In genomic region chr9:121645003-121645402, GRCh38 we compare ENCODE assay signal across 13 cellular contexts. TPM values are rescaled to one million over a fixed set of nuclear protein-coding genes. Genes with fewer than 3 reads are reported as not detected.
DNase-seq lines count a peak whose midpoint lies in the region; ATAC-seq, FAIRE-seq and TF ChIP-seq lines count a peak whose summit lies in the region.
"Had no signal": no experiment of that assay in that cellular context is flagged by ENCODE, and none has a peak within 500 bp of the region (broad histone marks: within the 10 kb centered on the region; RNA-seq: fewer than 3 reads in every experiment).

No MANE protein-coding gene starts in this region.

- peak; percentile 69 for DNase-seq in NCI-H82 (lab: John Stamatoyannopoulos, UW)
- DNase-seq in NCI-H82 treated with DMSO at 0.1 percent for 48 hours (lab: John Stamatoyannopoulos, UW; ENCODE audit: unreplicated experiment) = no peak
- DNase-seq in cerebellar nuclear complex (lab: John Stamatoyannopoulos, UW) = peak; percentile 98 to 99
- DNase-seq in midbrain (lab: John Stamatoyannopoulos, UW) = peak; percentile 61
- DNase-seq in substantia nigra (lab: John Stamatoyannopoulos, UW) = peak in 32 of 49 donors; percentile 13 to 89 (median 45)
- DNase-seq in type B pancreatic cell (ENCODE audit: extremely low spot score, unreplicated experiment) = no peak
- no peak for DNase-seq in GM12891 (ENCODE audit: insufficient read length, low spot score)
- DNase-seq: activated T-cell treated with anti-CD3 and anti-CD28 coated beads, Interleukin-2, amount 50 U/mL, for 1 hour; KG1; NCI-H2029 had no signal

- no peaks in the 10 kb centered on the region for H3K9me3 Mint-ChIP-seq in type B pancreatic cell

- no peak overlapping the region for H3K4me3 Mint-ChIP-seq in type B pancreatic cell

- no peaks in the 10 kb centered on the region for H3K36me3 Mint-ChIP-seq in type B pancreatic cell

- TF ChIP-seq CTCF in type B pancreatic cell (conservative IDR thresholded peaks at IDR 0.05) = no peak

- no peak for TF ChIP-seq POLR2A in GM12891 (IDR thresholded peaks at IDR 0.05; ENCODE audit: low read depth, low read length)

- ATAC-seq in GM21423 (IDR thresholded peaks at IDR 0.05; ENCODE audit: unreplicated experiment) = no peak
- ATAC-seq: sciatic nerve had no signal

- no peak for FAIRE-seq in GM12891 (lab: Jason Lieb, UNC)
- FAIRE-seq: A549 had no signal

- no peak overlapping the region for H3K27ac Mint-ChIP-seq in type B pancreatic cell

- no peaks in the 10 kb centered on the region for H3K27me3 Mint-ChIP-seq in type B pancreatic cell

- peaks cover 37% of the 10 kb centered on the region for H3K4me1 Mint-ChIP-seq in type B pancreatic cell (ENCODE audit: unreplicated experiment)

- peak overlapping the region; percentile 18 for H3K27ac ChIP-seq in substantia nigra (ENCODE audit: low read depth, low read length, poor library complexity, severe bottlenecking)

TF ChIP-seq in GM12891, 5 proteins besides CTCF, POLR2A, EP300 and RAD21:
- TF ChIP-seq POU2F2 (IDR thresholded peaks at IDR 0.05; ENCODE audit: low read depth, low read length) (no peak), POLR2AphosphoS5 (IDR thresholded peaks at IDR 0.05; ENCODE audit: low read depth, low read length) (no peak), TAF1 (IDR thresholded peaks at IDR 0.05; ENCODE audit: low read depth, low read length) (no peak), PAX5 (IDR thresholded peaks at IDR 0.05; ENCODE audit: insufficient read depth, low read length, severe bottlenecking) (no peak), SPI1 (IDR thresholded peaks at IDR 0.05; ENCODE audit: low read depth, low read length) (no peak)

RNA-seq across cellular contexts. Expression of gene DAB2IP, which starts 6.4 kb away (rescaled TPM):
- total RNA-seq in type B pancreatic cell (ENCODE audit: low replicate concordance) = 49.7 and 57.2 TPM in 2 replicates
- polyA plus RNA-seq in GM12891 (2012; ENCODE audit: low read depth, missing spikeins) = 0.33 TPM

Comparison
In these comparisons a context has a peak if more than half of its experiments do, and no peak if none do; other contexts are left out.
1. DNase-seq: peak in NCI-H82 (single experiment), cerebellar nuclear complex (2 of 2), midbrain (single experiment) and substantia nigra (32 of 49); none in NCI-H82 treated with DMSO at 0.1 percent for 48 hours (single experiment), type B pancreatic cell (single experiment) and GM12891 (single experiment).